Comparison of ENCODE assay signal across 8 cellular contexts in the genomic region with DNA sequence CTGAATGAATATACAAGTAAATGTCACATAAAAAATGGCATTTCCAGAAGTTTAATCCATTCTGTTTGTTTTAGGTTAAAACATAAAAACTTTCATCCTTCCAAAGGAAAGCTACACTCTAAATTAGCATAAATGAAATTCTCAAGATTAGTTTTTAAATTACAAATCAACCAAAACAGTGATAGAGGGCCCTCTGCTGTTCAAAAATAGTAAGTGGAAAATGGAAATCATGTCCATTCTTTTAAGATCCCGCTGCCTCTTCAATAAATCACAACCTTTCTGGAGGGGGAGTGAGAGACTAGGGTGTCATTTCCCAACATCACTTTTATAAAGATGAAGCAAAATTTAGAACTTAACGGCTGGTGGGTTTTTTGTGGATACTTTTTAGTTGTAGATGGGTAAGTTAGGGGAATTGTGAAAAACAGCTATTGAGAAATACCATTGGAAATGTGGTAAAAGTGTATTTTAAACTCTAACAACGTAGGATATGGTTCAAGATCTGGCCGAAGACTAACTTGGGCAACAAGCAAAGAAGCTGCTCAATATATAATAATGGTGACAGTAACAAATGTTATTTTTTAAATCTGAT.
A peak's percentile ranks its signal among the peaks of the same experiment; 100 is the strongest.
DNase-seq lines count a peak whose midpoint lies in the region; ATAC-seq and TF ChIP-seq lines count a peak whose summit lies in the region.

No MANE protein-coding gene starts in this region.

- ATAC-seq in GM21526 (IDR thresholded peaks at IDR 0.05; ENCODE audit: low FRiP score, unreplicated experiment) (no peak), HG03378 (IDR thresholded peaks at IDR 0.05; ENCODE audit: unreplicated experiment) (no peak)

- no peaks in the 10 kb centered on the region for H3K9me3 Mint-ChIP-seq in nephron

- H3K4me1 Mint-ChIP-seq in nephron = peaks cover 5% of the 10 kb centered on the region

- in situ Hi-C loops in GM13976 (cut with MboI; ENCODE audit: low sequenced_read_pairs, unreplicated experiment) = loop anchor here (10.0 kb wide), 1 partner anchor 392 kb away; no protein-coding TSS in a partner anchor

- TF ChIP-seq CTCF in GM13976 (IDR thresholded peaks at IDR 0.05; ENCODE audit: borderline replicate concordance, control extremely low read depth, extremely low read depth, insufficient read depth, missing control alignments) (peak; percentile 36), nephron (IDR thresholded peaks at IDR 0.05; ENCODE audit: unreplicated experiment in 3 of 3) (peak; percentile 66 to 79 (median 72))

- H3K27ac Mint-ChIP-seq in nephron = peak overlapping the region in 1 of 3 experiments; percentile 69

- peak; percentile 25 for DNase-seq in Ammon's horn (ENCODE audit: low spot score)
- DNase-seq in GM13976 (ENCODE audit: low spot score) = peak; percentile 50
- peak; percentile 40 for DNase-seq in NOMO-1 treated with dmso at 0.1 percent for 144 hours (lab: John Stamatoyannopoulos, UW; ENCODE audit: unreplicated experiment)
- peak; percentile 30 for DNase-seq in dedifferentiated amniotic fluid mesenchymal stem cell (ENCODE audit: extremely low spot score)
- DNase-seq in activated CD8-positive, alpha-beta memory T cell treated with anti-CD3 and anti-CD28 coated beads, Interleukin-2, amount 50 U/mL, for 48 hours = no peak

- H3K27me3 Mint-ChIP-seq in nephron (ENCODE audit: low read depth) = no peaks in the 10 kb centered on the region

- H3K36me3 Mint-ChIP-seq in nephron (ENCODE audit: low read depth) = no peaks in the 10 kb centered on the region

- H3K4me3 Mint-ChIP-seq in nephron = peak overlapping the region; percentile 78 to 86 (median 81)
